In genomic region chr19:8512115-8512967, GRCh38 we compare ENCODE assay signal across 1 cellular context.
TF ChIP-seq lines count a peak whose summit lies in the region.

No MANE protein-coding gene starts in this region.

TF ChIP-seq in HepG2, 621 proteins besides CTCF, POLR2A, EP300 and RAD21 (continued from another document):
- TF ChIP-seq HOMEZ (CRISPR knock-in tag; IDR thresholded peaks at IDR 0.05; ENCODE audit: low read depth) (no peak), POLR2AphosphoS5 (IDR thresholded peaks at IDR 0.05; ENCODE audit: low read depth, low read length) (peak; percentile 34; the same call in 1 of the 2 replicates), ATRX (CRISPR knock-in tag; IDR thresholded peaks at IDR 0.05; ENCODE audit: borderline replicate concordance) (no peak), PAX8 (CRISPR knock-in tag; IDR thresholded peaks at IDR 0.05; ENCODE audit: borderline replicate concordance) (no peak), MAF1 (CRISPR knock-in tag; IDR thresholded peaks at IDR 0.05; ENCODE audit: borderline replicate concordance) (no peak), ZNF687 (CRISPR knock-in tag; IDR thresholded peaks at IDR 0.05) (no peak), TCF7 (IDR thresholded peaks at IDR 0.05; ENCODE audit: low read depth) (no peak), RBFOX2 (IDR thresholded peaks at IDR 0.05; ENCODE audit: low read depth, low read length) (no peak), BRF2 (CRISPR knock-in tag; IDR thresholded peaks at IDR 0.05) (no peak), EHMT2 (IDR thresholded peaks at IDR 0.05; ENCODE audit: borderline replicate concordance, low read depth, low read length) (no peak), ZNF10 (CRISPR knock-in tag; IDR thresholded peaks at IDR 0.05; ENCODE audit: borderline replicate concordance, low read depth) (no peak), AGO2 (optimal IDR thresholded peaks at IDR 0.05; ENCODE audit: low read depth, low read length) (peak; percentile 5), HDAC1 (CRISPR knock-in tag; IDR thresholded peaks at IDR 0.05) (no peak)
